ENCODE assay signal across 1 cellular context in genomic region chr19:46697142-46697960, GRCh38.
TF ChIP-seq lines count a peak whose summit lies in the region.

No MANE protein-coding gene starts in this region.

TF ChIP-seq in K562, 482 proteins besides CTCF, POLR2A, EP300 and RAD21 (continued from another document and continues in another):
- TF ChIP-seq AFF4 (CRISPR knock-in tag; IDR thresholded peaks at IDR 0.05) (no peak), ZNF77 (CRISPR knock-in tag; IDR thresholded peaks at IDR 0.05) (no peak), ATF4 (CRISPR knock-in tag; IDR thresholded peaks at IDR 0.05) (peak; percentile 83), ZNF384 (IDR thresholded peaks at IDR 0.05; ENCODE audit: low read depth, low read length) (no peak), FOSL1 (tag; conservative IDR thresholded peaks at IDR 0.05) (no peak), ZNF592 (IDR thresholded peaks at IDR 0.05) (no peak), FOXP4 (CRISPR knock-in tag; IDR thresholded peaks at IDR 0.05; ENCODE audit: borderline replicate concordance) (no peak), ELF4 (CRISPR knock-in tag; IDR thresholded peaks at IDR 0.05) (no peak), YY1 (IDR thresholded peaks at IDR 0.05; ENCODE audit: borderline replicate concordance in 1 of 3, control insufficient read depth in 1 of 3, extremely low read depth in 1 of 3, insufficient read depth in 3 of 3, insufficient read length in 1 of 3, insufficient replicate concordance in 2 of 3, low read depth in 1 of 3, low read length in 2 of 3) (no peak), CBFA2T3 (IDR thresholded peaks at IDR 0.05) (no peak), NCOA6 (IDR thresholded peaks at IDR 0.05) (no peak), KDM5B (IDR thresholded peaks at IDR 0.05; ENCODE audit: insufficient replicate concordance, low read depth, low read length) (peak; percentile 38), MITF (IDR thresholded peaks at IDR 0.05) (no peak), KDM4B (IDR thresholded peaks at IDR 0.05; ENCODE audit: borderline replicate concordance in 2 of 2, low read depth in 1 of 2) (no peak), HDAC6 (IDR thresholded peaks at IDR 0.05; ENCODE audit: low read depth, low read length) (no peak), MAFK (IDR thresholded peaks at IDR 0.05; ENCODE audit: low read length) (no peak), SNRNP70 (optimal IDR thresholded peaks at IDR 0.05; ENCODE audit: low read depth, low read length) (no peak), FOXJ2 (tag; IDR thresholded peaks at IDR 0.05) (no peak), RBFOX2 (IDR thresholded peaks at IDR 0.05; ENCODE audit: low read depth, low read length) (peak; percentile 72), NBN (IDR thresholded peaks at IDR 0.05; ENCODE audit: low read depth) (peak; percentile 27; the same call in 1 of the 2 replicates), TAF7 (tag; IDR thresholded peaks at IDR 0.05) (no peak), RERE (CRISPR knock-in tag; IDR thresholded peaks at IDR 0.05; ENCODE audit: borderline replicate concordance) (no peak), HNRNPH1 (optimal IDR thresholded peaks at IDR 0.05; ENCODE audit: low read depth, low read length) (no peak), ELK3 (CRISPR knock-in tag; IDR thresholded peaks at IDR 0.05) (no peak), FOXK2 (conservative IDR thresholded peaks at IDR 0.05 in 1 of 2, IDR thresholded peaks at IDR 0.05 in 1 of 2; ENCODE audit: low read depth in 2 of 2) (peak; percentile 97 to 99), SIN3B (IDR thresholded peaks at IDR 0.05; ENCODE audit: low read depth) (no peak), ZNF282 (CRISPR knock-in tag; IDR thresholded peaks at IDR 0.05) (no peak), STAT5A (IDR thresholded peaks at IDR 0.05; ENCODE audit: borderline replicate concordance, low read length) (no peak), FOXJ3 (CRISPR knock-in tag; IDR thresholded peaks at IDR 0.05) (no peak), LEF1 (IDR thresholded peaks at IDR 0.05) (no peak), ZNF3 (CRISPR knock-in tag; IDR thresholded peaks at IDR 0.05) (no peak), ZNF444 (CRISPR knock-in tag; IDR thresholded peaks at IDR 0.05) (no peak)
- TF ChIP-seq, protein P1, sequence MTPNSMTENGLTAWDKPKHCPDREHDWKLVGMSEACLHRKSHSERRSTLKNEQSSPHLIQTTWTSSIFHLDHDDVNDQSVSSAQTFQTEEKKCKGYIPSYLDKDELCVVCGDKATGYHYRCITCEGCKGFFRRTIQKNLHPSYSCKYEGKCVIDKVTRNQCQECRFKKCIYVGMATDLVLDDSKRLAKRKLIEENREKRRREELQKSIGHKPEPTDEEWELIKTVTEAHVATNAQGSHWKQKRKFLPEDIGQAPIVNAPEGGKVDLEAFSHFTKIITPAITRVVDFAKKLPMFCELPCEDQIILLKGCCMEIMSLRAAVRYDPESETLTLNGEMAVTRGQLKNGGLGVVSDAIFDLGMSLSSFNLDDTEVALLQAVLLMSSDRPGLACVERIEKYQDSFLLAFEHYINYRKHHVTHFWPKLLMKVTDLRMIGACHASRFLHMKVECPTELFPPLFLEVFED (CRISPR knock-in tag; conservative IDR thresholded peaks at IDR 0.05): 0 out of 2 replicates have a peak, but pooled peaks have one; percentile 4
- TF ChIP-seq, protein P2, sequence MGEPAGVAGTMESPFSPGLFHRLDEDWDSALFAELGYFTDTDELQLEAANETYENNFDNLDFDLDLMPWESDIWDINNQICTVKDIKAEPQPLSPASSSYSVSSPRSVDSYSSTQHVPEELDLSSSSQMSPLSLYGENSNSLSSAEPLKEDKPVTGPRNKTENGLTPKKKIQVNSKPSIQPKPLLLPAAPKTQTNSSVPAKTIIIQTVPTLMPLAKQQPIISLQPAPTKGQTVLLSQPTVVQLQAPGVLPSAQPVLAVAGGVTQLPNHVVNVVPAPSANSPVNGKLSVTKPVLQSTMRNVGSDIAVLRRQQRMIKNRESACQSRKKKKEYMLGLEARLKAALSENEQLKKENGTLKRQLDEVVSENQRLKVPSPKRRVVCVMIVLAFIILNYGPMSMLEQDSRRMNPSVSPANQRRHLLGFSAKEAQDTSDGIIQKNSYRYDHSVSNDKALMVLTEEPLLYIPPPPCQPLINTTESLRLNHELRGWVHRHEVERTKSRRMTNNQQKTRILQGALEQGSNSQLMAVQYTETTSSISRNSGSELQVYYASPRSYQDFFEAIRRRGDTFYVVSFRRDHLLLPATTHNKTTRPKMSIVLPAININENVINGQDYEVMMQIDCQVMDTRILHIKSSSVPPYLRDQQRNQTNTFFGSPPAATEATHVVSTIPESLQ (CRISPR knock-in tag; IDR thresholded peaks at IDR 0.05): no peak
- TF ChIP-seq, protein P3, sequence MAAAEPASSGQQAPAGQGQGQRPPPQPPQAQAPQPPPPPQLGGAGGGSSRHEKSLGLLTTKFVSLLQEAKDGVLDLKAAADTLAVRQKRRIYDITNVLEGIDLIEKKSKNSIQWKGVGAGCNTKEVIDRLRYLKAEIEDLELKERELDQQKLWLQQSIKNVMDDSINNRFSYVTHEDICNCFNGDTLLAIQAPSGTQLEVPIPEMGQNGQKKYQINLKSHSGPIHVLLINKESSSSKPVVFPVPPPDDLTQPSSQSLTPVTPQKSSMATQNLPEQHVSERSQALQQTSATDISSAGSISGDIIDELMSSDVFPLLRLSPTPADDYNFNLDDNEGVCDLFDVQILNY (CRISPR knock-in tag; IDR thresholded peaks at IDR 0.05): no peak
